21 cellular contexts compared by ENCODE assay signal in the genomic region with DNA sequence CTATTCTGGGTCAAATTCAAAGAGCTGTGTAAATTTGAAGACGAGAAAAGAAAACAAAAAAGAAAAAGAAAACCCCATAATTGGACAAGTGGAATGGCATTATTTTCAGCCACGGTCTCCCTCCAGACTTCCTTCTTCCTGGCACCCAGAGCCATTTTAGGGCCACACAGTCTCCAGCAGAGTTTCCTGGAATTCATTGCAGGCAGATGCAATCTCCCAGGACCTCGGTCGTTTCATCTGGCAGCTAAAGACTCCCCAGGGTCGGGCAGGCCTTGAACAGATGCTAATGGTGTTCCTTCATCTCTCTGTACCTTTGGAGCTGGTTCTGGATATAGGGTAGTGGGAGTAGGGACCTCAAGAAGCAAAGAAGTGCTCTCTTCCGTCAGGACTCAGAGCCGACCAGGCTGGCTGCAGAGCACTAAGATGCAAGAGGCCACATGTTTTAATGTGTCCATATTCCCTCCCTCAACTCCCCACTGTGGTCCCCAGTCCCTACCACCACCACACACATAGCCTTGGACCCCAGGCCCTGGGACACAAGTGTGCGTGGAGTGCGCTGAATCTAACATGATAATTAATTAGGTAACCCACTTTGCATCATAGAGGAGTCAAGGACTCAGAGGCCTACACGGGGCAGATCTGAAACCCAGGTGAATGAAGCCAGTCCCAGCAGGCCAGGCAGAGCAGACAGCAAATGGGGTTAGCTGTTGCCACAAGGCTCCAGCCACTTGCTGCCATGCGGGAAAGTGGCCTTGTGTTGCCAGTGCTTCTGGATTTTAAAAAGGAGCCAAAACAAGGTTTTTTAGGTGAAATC.
"Had no signal": no experiment of that assay in that cellular context is flagged by ENCODE, and none has a peak within 500 bp of the region (broad histone marks: within the 10 kb centered on the region; RNA-seq: fewer than 3 reads in every experiment).

No MANE protein-coding gene starts in this region.

- H3K4me3 Mint-ChIP-seq: activated CD4-positive, alpha-beta T cell treated with anti-CD3 and anti-CD28 coated beads, Interleukin-2, amount 10 ng/mL, durations not matched to agents 24 days and 14 days; activated CD8-positive, alpha-beta memory T cell treated with anti-CD3 and anti-CD28 coated beads, Interleukin-2, amount 10 ng/mL, durations not matched to agents 7 days and 5 days; activated CD8-positive, alpha-beta T cell treated with anti-CD3 and anti-CD28 coated beads for 36 hours; activated naive CD8-positive, alpha-beta T cell treated with anti-CD3 and anti-CD28 coated beads, Interleukin-2, amount 50 U/mL, for 24 hours; activated T-helper 1 cell treated with anti-CD3 and anti-CD28 coated beads, Interleukin-12 subunit alpha, Interleukin-12 subunit beta, Interleukin-2, Interleukin-4 antibody, amounts not matched to agents 30 ng/mL and 10 ng/mL and 1 ng/mL, durations not matched to agents 14 hours and 24 hours and 36 hours; naive B cell; neural crest cell had no signal

- H3K4me1 Mint-ChIP-seq: activated CD4-positive, alpha-beta T cell treated with anti-CD3 and anti-CD28 coated beads, Interleukin-2, amount 10 ng/mL, durations not matched to agents 24 days and 14 days; activated CD8-positive, alpha-beta memory T cell treated with anti-CD3 and anti-CD28 coated beads, Interleukin-2, amount 10 ng/mL, durations not matched to agents 7 days and 5 days; activated naive CD8-positive, alpha-beta T cell treated with anti-CD3 and anti-CD28 coated beads, Interleukin-2, amount 50 U/mL, for 24 hours; naive B cell; neural crest cell had no signal

- H3K36me3 Mint-ChIP-seq: activated CD8-positive, alpha-beta memory T cell treated with anti-CD3 and anti-CD28 coated beads, Interleukin-2, amount 10 ng/mL, durations not matched to agents 7 days and 5 days; naive B cell had no signal

- H3K4me1 ChIP-seq: lower lobe of right lung, thyroid gland had no signal

- H3K9me3 Mint-ChIP-seq: activated T-helper 1 cell treated with anti-CD3 and anti-CD28 coated beads, Interleukin-12 subunit alpha, Interleukin-12 subunit beta, Interleukin-2, Interleukin-4 antibody, amounts not matched to agents 30 ng/mL and 10 ng/mL and 1 ng/mL, durations not matched to agents 14 hours and 24 hours and 36 hours had no signal

- ATAC-seq: activated CD8-positive, alpha-beta memory T cell treated with anti-CD3 and anti-CD28 coated beads, Interleukin-2, amount 10 ng/mL, durations not matched to agents 7 days and 5 days; activated CD8-positive, alpha-beta T cell treated with anti-CD3 and anti-CD28 coated beads for 36 hours; activated naive CD8-positive, alpha-beta T cell treated with anti-CD3 and anti-CD28 coated beads, Interleukin-2, amount 50 U/mL, for 24 hours; left lobe of liver; stimulated activated naive CD8-positive, alpha-beta T cell treated with anti-CD3 and anti-CD28 coated beads, Interleukin-15, Interleukin-2, amounts not matched to agents 100 U/mL and 50 U/mL, for 24 hours had no signal

- DNase-seq: activated CD4-positive, alpha-beta T cell treated with anti-CD3 and anti-CD28 coated beads, Interleukin-2, amount 10 ng/mL, durations not matched to agents 24 days and 14 days; activated CD8-positive, alpha-beta memory T cell treated with anti-CD3 and anti-CD28 coated beads, Interleukin-2, amount 10 ng/mL, durations not matched to agents 7 days and 5 days; activated CD8-positive, alpha-beta T cell treated with anti-CD3 and anti-CD28 coated beads for 36 hours; activated gamma-delta T cell; activated naive CD4-positive, alpha-beta T cell treated with anti-CD3 and anti-CD28 coated beads, Interleukin-2, amount 50 U/mL, for 16 hours; activated naive CD8-positive, alpha-beta T cell treated with anti-CD3 and anti-CD28 coated beads, Interleukin-2, amount 50 U/mL, for 24 hours; activated T-cell treated with anti-CD3 and anti-CD28 coated beads for 4 hours; cerebellar nuclear complex; heart right ventricle; kidney; lower lobe of right lung; mesendoderm; naive B cell; stimulated activated CD4-positive, alpha-beta T cell treated with anti-CD3 and anti-CD28 coated beads, Interleukin-4, amount 100 ng/mL, for 24 hours; stimulated activated naive CD8-positive, alpha-beta T cell treated with anti-CD3 and anti-CD28 coated beads, Interleukin-15, Interleukin-2, amounts not matched to agents 100 U/mL and 50 U/mL, for 24 hours; thyroid gland had no signal

- H3K4me3 ChIP-seq: coronary artery, heart right ventricle, lower lobe of right lung, thyroid gland had no signal

- H3K27ac ChIP-seq: coronary artery, epithelial cell of prostate, heart right ventricle, lower lobe of right lung, thyroid gland had no signal

- H3K27me3 Mint-ChIP-seq: activated CD8-positive, alpha-beta memory T cell treated with anti-CD3 and anti-CD28 coated beads, Interleukin-2, amount 10 ng/mL, durations not matched to agents 7 days and 5 days; activated CD8-positive, alpha-beta T cell treated with anti-CD3 and anti-CD28 coated beads for 36 hours had no signal

- H3K27me3 ChIP-seq: heart right ventricle, thyroid gland had no signal

- H3K27ac Mint-ChIP-seq: activated CD4-positive, alpha-beta T cell treated with anti-CD3 and anti-CD28 coated beads, Interleukin-2, amount 10 ng/mL, durations not matched to agents 24 days and 14 days; activated CD8-positive, alpha-beta memory T cell treated with anti-CD3 and anti-CD28 coated beads, Interleukin-2, amount 10 ng/mL, durations not matched to agents 7 days and 5 days; activated CD8-positive, alpha-beta T cell treated with anti-CD3 and anti-CD28 coated beads for 36 hours; activated naive CD8-positive, alpha-beta T cell treated with anti-CD3 and anti-CD28 coated beads, Interleukin-2, amount 50 U/mL, for 24 hours; activated T-helper 1 cell treated with anti-CD3 and anti-CD28 coated beads, Interleukin-12 subunit alpha, Interleukin-12 subunit beta, Interleukin-2, Interleukin-4 antibody, amounts not matched to agents 30 ng/mL and 10 ng/mL and 1 ng/mL, durations not matched to agents 14 hours and 24 hours and 36 hours had no signal

- H3K9me3 ChIP-seq: lower lobe of right lung, thyroid gland had no signal

- H3K36me3 ChIP-seq: heart right ventricle, lower lobe of right lung, thyroid gland had no signal
